ENCODE assay signal across 2 cellular contexts in the genomic region with DNA sequence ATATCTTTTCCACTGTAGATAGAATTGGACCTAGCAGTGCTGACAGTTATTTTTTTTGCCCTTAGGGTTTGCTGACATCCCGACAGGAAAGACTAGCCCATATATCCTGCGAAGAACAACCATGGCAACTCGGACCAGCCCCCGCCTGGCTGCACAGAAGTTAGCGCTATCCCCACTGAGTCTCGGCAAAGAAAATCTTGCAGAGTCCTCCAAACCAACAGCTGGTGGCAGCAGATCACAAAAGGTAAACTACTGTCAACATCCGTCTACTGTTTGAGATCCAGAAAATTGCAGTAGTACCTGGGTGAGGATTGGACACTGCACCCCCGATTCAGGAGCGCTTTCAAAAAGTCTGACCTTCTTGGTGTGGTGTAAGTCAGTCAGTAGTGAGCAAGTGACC.
A peak's percentile ranks its signal among the peaks of the same experiment; 100 is the strongest.
TF ChIP-seq lines count a peak whose summit lies in the region.

No MANE protein-coding gene starts in this region.

TF ChIP-seq in IMR-90, 13 proteins besides CTCF, POLR2A, EP300 and RAD21:
- TF ChIP-seq MXI1 (IDR thresholded peaks at IDR 0.05; ENCODE audit: borderline replicate concordance, low read depth, low read length) (no peak), SMC3 (IDR thresholded peaks at IDR 0.05; ENCODE audit: low read depth, low read length) (peak; percentile 50; the same call in 1 of the 2 replicates)

TF ChIP-seq in HepG2, 621 proteins besides CTCF, POLR2A, EP300 and RAD21:
- TF ChIP-seq FOXA1 (IDR thresholded peaks at IDR 0.05) (no peak), FOXA1 (CRISPR knock-in tag; IDR thresholded peaks at IDR 0.05) (peak; percentile 46), SMC3 (IDR thresholded peaks at IDR 0.05; ENCODE audit: low read length) (peak; percentile 82), ZNF138 (CRISPR knock-in tag; IDR thresholded peaks at IDR 0.05; ENCODE audit: low read depth) (no peak), STAG1 (CRISPR knock-in tag; IDR thresholded peaks at IDR 0.05) (peak; percentile 76), ZBTB38 (CRISPR knock-in tag; IDR thresholded peaks at IDR 0.05) (peak; percentile 59; the same call in 1 of the 2 replicates)
- TF ChIP-seq, protein P1, sequence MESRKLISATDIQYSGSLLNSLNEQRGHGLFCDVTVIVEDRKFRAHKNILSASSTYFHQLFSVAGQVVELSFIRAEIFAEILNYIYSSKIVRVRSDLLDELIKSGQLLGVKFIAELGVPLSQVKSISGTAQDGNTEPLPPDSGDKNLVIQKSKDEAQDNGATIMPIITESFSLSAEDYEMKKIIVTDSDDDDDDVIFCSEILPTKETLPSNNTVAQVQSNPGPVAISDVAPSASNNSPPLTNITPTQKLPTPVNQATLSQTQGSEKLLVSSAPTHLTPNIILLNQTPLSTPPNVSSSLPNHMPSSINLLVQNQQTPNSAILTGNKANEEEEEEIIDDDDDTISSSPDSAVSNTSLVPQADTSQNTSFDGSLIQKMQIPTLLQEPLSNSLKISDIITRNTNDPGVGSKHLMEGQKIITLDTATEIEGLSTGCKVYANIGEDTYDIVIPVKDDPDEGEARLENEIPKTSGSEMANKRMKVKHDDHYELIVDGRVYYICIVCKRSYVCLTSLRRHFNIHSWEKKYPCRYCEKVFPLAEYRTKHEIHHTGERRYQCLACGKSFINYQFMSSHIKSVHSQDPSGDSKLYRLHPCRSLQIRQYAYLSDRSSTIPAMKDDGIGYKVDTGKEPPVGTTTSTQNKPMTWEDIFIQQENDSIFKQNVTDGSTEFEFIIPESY (CRISPR knock-in tag; IDR thresholded peaks at IDR 0.05) = peak; percentile 97
